Comparison of ENCODE assay signal across 37 cellular contexts in genomic region chr9:137404971-137405584, GRCh38. TPM values are rescaled to one million over a fixed set of nuclear protein-coding genes. Genes with fewer than 3 reads are reported as not detected.
"Had no signal": no experiment of that assay in that cellular context is flagged by ENCODE, and none has a peak within 500 bp of the region (broad histone marks: within the 10 kb centered on the region; RNA-seq: fewer than 3 reads in every experiment).

No MANE protein-coding gene starts in this region.

- H3K9me3 ChIP-seq: ascending aorta, Peyer's patch, SJSA1 had no signal

- H3K27ac Mint-ChIP-seq: activated B cell treated with CpG ODN at 0.5 μM for 24 hours; activated CD8-positive, alpha-beta T cell treated with anti-CD3 and anti-CD28 coated beads for 36 hours; activated naive CD8-positive, alpha-beta T cell treated with anti-CD3 and anti-CD28 coated beads for 36 hours; activated T-cell treated with anti-CD3 and anti-CD28 coated beads, Interleukin-2, amount 50 U/mL, for 72 hours; activated T-helper 17 cell treated with anti-CD3 and anti-CD28 coated beads, Interleukin-2, amount 50 U/mL, for 72 hours had no signal

- H3K4me3 Mint-ChIP-seq: activated B cell treated with CpG ODN at 0.5 μM for 24 hours; activated CD8-positive, alpha-beta T cell treated with anti-CD3 and anti-CD28 coated beads for 36 hours; activated naive CD8-positive, alpha-beta T cell treated with anti-CD3 and anti-CD28 coated beads for 36 hours had no signal

- H3K36me3 ChIP-seq: cardiac muscle cell, Peyer's patch, SJSA1 had no signal

- H3K27ac ChIP-seq: ascending aorta, cardiac muscle cell, Peyer's patch, SJSA1, VCaP had no signal

- H3K9me3 Mint-ChIP-seq: activated CD8-positive, alpha-beta T cell treated with anti-CD3 and anti-CD28 coated beads for 36 hours; activated naive CD8-positive, alpha-beta T cell treated with anti-CD3 and anti-CD28 coated beads for 36 hours; activated T-cell treated with anti-CD3 and anti-CD28 coated beads, Interleukin-2, amount 50 U/mL, for 72 hours; activated T-helper 17 cell treated with anti-CD3 and anti-CD28 coated beads, Interleukin-2, amount 50 U/mL, for 72 hours; central memory CD8-positive, alpha-beta T cell had no signal

- ATAC-seq: activated CD8-positive, alpha-beta T cell treated with anti-CD3 and anti-CD28 coated beads for 36 hours; activated T-cell treated with anti-CD3 and anti-CD28 coated beads, Interleukin-2, amount 50 U/mL, for 72 hours; activated T-helper 17 cell treated with anti-CD3 and anti-CD28 coated beads, Interleukin-2, amount 50 U/mL, for 72 hours had no signal

- H3K4me1 Mint-ChIP-seq: activated naive CD8-positive, alpha-beta T cell treated with anti-CD3 and anti-CD28 coated beads for 36 hours; activated T-helper 17 cell treated with anti-CD3 and anti-CD28 coated beads, Interleukin-2, amount 50 U/mL, for 72 hours had no signal

- H3K4me3 ChIP-seq: ascending aorta, cardiac muscle cell, Peyer's patch, SJSA1 had no signal

- H3K27me3 ChIP-seq: ascending aorta, cardiac muscle cell, Peyer's patch, SJSA1 had no signal

- DNase-seq: activated B cell treated with CpG ODN at 0.5 μM for 24 hours; activated CD4-positive, alpha-beta T cell treated with anti-CD3 and anti-CD28 coated beads for 4 hours; activated CD4-positive, alpha-beta T cell treated with anti-CD3 and anti-CD28 coated beads, Interleukin-2, amount 50 U/mL, for 4 hours; activated CD4-positive, CD25-positive, alpha-beta regulatory T cell treated with anti-CD3 and anti-CD28 coated beads, Interleukin-2, amount 50 U/mL, for 72 hours; activated CD8-positive, alpha-beta T cell treated with anti-CD3 and anti-CD28 coated beads for 36 hours; activated effector memory CD4-positive, alpha-beta T cell treated with anti-CD3 and anti-CD28 coated beads, Interleukin-2, amount 50 U/mL, for 16 hours; activated naive CD4-positive, alpha-beta T cell; activated naive CD4-positive, alpha-beta T cell treated with anti-CD3 and anti-CD28 coated beads, Interleukin-2, amount 50 U/mL, for 16 hours; activated naive CD8-positive, alpha-beta T cell treated with anti-CD3 and anti-CD28 coated beads for 36 hours; activated T-cell treated with anti-CD3 and anti-CD28 coated beads, Interleukin-2, amount 50 U/mL, for 1 hour; activated T-cell treated with anti-CD3 and anti-CD28 coated beads, Interleukin-2, amount 50 U/mL, for 72 hours; amniotic stem cell; NCI-H1092 treated with DMSO at 0.1 percent for 48 hours; NCI-H1417; NCI-H187 treated with DMSO at 0.1 percent for 48 hours; NCI-H2081; NCI-H2171 treated with DMSO at 0.1 percent for 48 hours; NCI-H2227 treated with DMSO at 0.1 percent for 48 hours; NCI-H446; NCI-H510A treated with DMSO at 0.1 percent for 48 hours; NCI-H526 treated with DMSO at 0.1 percent for 48 hours; NCI-H774; Peyer's patch; RPMI8226; SHP77 treated with DMSO at 0.1 percent for 48 hours; SW 1271; T-helper 1 cell; T-helper 2 cell; T-helper 9 cell had no signal

- H3K27me3 Mint-ChIP-seq: activated T-helper 17 cell treated with anti-CD3 and anti-CD28 coated beads, Interleukin-2, amount 50 U/mL, for 72 hours had no signal

RNA-seq across cellular contexts. Expression of gene NOXA1, which starts 18.1 kb away (rescaled TPM):
- total RNA-seq: M059J, SJSA1 had no signal

RNA-seq across cellular contexts. Expression of gene ENTPD8, which starts 36.1 kb away (rescaled TPM):
- total RNA-seq: activated B cell treated with CpG ODN at 0.5 μM for 24 hours; activated CD8-positive, alpha-beta memory T cell treated with anti-CD3 and anti-CD28 coated beads for 36 hours; activated CD8-positive, alpha-beta T cell treated with anti-CD3 and anti-CD28 coated beads for 36 hours; activated naive CD8-positive, alpha-beta T cell treated with anti-CD3 and anti-CD28 coated beads for 36 hours; activated T-cell treated with anti-CD3 and anti-CD28 coated beads, Interleukin-2, amount 50 U/mL, for 72 hours; activated T-helper 17 cell treated with anti-CD3 and anti-CD28 coated beads, Interleukin-2, amount 50 U/mL, for 72 hours; ascending aorta; M059J; SJSA1 had no signal
